ENCODE assay signal across 1 cellular context in the genomic region with DNA sequence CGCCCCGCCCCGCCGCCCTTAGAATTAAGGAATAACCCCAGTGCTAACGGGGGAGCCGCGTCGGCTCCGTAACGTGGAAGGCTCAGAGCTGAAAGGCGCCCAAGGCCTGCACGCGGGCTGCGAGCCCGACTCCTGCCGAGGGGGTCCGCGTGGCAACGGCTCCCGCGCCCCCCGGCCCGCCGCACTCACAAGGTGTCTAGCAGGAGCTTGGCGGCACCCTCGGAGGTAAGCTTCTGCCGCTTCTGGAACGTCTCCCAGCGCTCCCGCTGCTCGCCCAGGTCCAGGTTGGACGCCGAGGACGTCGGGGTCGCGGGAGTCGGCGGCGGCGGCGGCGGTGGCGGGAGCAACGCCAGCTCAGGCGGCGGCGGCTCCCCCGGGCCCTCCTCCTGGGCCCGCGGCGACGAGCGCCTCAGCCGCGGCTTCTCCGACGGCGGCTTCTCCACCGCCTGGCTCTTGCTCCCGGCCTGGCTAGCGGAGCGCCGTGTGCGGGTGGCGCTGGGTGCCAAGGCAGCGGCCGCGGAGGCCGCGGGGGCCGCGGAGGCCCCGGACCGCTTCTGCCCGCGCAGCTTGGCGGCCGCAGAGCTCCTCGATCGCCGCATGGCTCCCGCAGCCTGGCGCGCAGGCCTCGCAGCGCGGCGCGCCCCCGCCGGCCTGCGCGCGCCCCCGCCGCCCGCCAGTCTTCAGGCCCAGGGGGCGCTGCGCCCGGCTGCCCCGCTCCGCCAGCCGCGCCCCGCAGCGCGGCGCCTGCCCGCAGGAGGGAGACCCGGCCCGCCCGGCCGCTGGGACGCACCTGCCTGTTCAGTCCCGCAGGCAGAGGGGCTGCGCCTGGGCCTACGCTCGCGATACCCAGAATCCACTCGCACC.
TF ChIP-seq lines count a peak whose summit lies in the region.

A gene (minus strand): TSS at position 632 of the 864 bp plus-strand sequence. CDS start 33 bp downstream, at position 599.

TF ChIP-seq in K562, 482 proteins besides CTCF, POLR2A, EP300 and RAD21 (continued from another document and continues in another):
- TF ChIP-seq, protein P1, sequence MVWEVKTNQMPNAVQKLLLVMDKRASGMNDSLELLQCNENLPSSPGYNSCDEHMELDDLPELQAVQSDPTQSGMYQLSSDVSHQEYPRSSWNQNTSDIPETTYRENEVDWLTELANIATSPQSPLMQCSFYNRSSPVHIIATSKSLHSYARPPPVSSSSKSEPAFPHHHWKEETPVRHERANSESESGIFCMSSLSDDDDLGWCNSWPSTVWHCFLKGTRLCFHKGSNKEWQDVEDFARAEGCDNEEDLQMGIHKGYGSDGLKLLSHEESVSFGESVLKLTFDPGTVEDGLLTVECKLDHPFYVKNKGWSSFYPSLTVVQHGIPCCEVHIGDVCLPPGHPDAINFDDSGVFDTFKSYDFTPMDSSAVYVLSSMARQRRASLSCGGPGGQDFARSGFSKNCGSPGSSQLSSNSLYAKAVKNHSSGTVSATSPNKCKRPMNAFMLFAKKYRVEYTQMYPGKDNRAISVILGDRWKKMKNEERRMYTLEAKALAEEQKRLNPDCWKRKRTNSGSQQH (CRISPR knock-in tag; IDR thresholded peaks at IDR 0.05): no peak
- TF ChIP-seq, protein P2, sequence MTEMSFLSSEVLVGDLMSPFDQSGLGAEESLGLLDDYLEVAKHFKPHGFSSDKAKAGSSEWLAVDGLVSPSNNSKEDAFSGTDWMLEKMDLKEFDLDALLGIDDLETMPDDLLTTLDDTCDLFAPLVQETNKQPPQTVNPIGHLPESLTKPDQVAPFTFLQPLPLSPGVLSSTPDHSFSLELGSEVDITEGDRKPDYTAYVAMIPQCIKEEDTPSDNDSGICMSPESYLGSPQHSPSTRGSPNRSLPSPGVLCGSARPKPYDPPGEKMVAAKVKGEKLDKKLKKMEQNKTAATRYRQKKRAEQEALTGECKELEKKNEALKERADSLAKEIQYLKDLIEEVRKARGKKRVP (CRISPR knock-in tag; IDR thresholded peaks at IDR 0.05): no peak
- TF ChIP-seq GATAD2B (IDR thresholded peaks at IDR 0.05; ENCODE audit: borderline replicate concordance) (peak; percentile 64; the same call in 1 of the 2 replicates), CREB1 (IDR thresholded peaks at IDR 0.05) (no peak), CREB1 (CRISPR knock-in tag; IDR thresholded peaks at IDR 0.05) (no peak), BDP1 (IDR thresholded peaks at IDR 0.05; ENCODE audit: insufficient read depth, insufficient read length) (no peak), KDM5B (IDR thresholded peaks at IDR 0.05; ENCODE audit: insufficient replicate concordance, low read depth, low read length) (peak; percentile 77), SAFB (IDR thresholded peaks at IDR 0.05; ENCODE audit: borderline replicate concordance, low read depth, low read length) (no peak), SMAD4 (CRISPR knock-in tag; conservative IDR thresholded peaks at IDR 0.05) (peak; percentile 72), CAMTA2 (CRISPR knock-in tag; conservative IDR thresholded peaks at IDR 0.05) (no peak), KLF1 (tag; IDR thresholded peaks at IDR 0.05) (no peak), NFIX (CRISPR knock-in tag; IDR thresholded peaks at IDR 0.05; ENCODE audit: low read depth) (no peak), RBM39 (optimal IDR thresholded peaks at IDR 0.05; ENCODE audit: low read depth, low read length) (no peak), MTA1 (IDR thresholded peaks at IDR 0.05; ENCODE audit: borderline replicate concordance) (no peak), PHF21A (IDR thresholded peaks at IDR 0.05; ENCODE audit: borderline replicate concordance, low read depth) (peak; percentile 53; the same call in 1 of the 2 replicates), L3MBTL2 (IDR thresholded peaks at IDR 0.05) (peak; percentile 60), ZNF316 (IDR thresholded peaks at IDR 0.05) (peak; percentile 64; the same call in 1 of the 2 replicates), CBX1 (IDR thresholded peaks at IDR 0.05; ENCODE audit: low read depth) (no peak), ZNF766 (CRISPR knock-in tag; conservative IDR thresholded peaks at IDR 0.05) (peak; percentile 77), RCOR1 (IDR thresholded peaks at IDR 0.05; ENCODE audit: borderline replicate concordance in 1 of 2, low read depth in 2 of 2, low read length in 2 of 2) (peak in 1 of 2 experiments; percentile 26; a peak in 1 of 4 replicates), ESRRB (CRISPR knock-in tag; IDR thresholded peaks at IDR 0.05; ENCODE audit: borderline replicate concordance) (no peak), TSC22D4 (tag; IDR thresholded peaks at IDR 0.05) (no peak), BCL6 (CRISPR knock-in tag; IDR thresholded peaks at IDR 0.05) (no peak), MCM3 (IDR thresholded peaks at IDR 0.05) (no peak), RNF2 (IDR thresholded peaks at IDR 0.05) (no peak), DIDO1 (tag; IDR thresholded peaks at IDR 0.05; ENCODE audit: low read depth) (no peak), ZNF589 (CRISPR knock-in tag; IDR thresholded peaks at IDR 0.05; ENCODE audit: low read depth) (peak; percentile 71), GTF2A2 (tag; IDR thresholded peaks at IDR 0.05) (no peak)
- TF ChIP-seq, protein P3, sequence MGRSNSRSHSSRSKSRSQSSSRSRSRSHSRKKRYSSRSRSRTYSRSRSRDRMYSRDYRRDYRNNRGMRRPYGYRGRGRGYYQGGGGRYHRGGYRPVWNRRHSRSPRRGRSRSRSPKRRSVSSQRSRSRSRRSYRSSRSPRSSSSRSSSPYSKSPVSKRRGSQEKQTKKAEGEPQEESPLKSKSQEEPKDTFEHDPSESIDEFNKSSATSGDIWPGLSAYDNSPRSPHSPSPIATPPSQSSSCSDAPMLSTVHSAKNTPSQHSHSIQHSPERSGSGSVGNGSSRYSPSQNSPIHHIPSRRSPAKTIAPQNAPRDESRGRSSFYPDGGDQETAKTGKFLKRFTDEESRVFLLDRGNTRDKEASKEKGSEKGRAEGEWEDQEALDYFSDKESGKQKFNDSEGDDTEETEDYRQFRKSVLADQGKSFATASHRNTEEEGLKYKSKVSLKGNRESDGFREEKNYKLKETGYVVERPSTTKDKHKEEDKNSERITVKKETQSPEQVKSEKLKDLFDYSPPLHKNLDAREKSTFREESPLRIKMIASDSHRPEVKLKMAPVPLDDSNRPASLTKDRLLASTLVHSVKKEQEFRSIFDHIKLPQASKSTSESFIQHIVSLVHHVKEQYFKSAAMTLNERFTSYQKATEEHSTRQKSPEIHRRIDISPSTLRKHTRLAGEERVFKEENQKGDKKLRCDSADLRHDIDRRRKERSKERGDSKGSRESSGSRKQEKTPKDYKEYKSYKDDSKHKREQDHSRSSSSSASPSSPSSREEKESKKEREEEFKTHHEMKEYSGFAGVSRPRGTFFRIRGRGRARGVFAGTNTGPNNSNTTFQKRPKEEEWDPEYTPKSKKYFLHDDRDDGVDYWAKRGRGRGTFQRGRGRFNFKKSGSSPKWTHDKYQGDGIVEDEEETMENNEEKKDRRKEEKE (IDR thresholded peaks at IDR 0.05; ENCODE audit: borderline replicate concordance in 1 of 2, control insufficient read depth in 1 of 2, low read depth in 2 of 2, low read length in 1 of 2): no peak
- TF ChIP-seq, protein P4, sequence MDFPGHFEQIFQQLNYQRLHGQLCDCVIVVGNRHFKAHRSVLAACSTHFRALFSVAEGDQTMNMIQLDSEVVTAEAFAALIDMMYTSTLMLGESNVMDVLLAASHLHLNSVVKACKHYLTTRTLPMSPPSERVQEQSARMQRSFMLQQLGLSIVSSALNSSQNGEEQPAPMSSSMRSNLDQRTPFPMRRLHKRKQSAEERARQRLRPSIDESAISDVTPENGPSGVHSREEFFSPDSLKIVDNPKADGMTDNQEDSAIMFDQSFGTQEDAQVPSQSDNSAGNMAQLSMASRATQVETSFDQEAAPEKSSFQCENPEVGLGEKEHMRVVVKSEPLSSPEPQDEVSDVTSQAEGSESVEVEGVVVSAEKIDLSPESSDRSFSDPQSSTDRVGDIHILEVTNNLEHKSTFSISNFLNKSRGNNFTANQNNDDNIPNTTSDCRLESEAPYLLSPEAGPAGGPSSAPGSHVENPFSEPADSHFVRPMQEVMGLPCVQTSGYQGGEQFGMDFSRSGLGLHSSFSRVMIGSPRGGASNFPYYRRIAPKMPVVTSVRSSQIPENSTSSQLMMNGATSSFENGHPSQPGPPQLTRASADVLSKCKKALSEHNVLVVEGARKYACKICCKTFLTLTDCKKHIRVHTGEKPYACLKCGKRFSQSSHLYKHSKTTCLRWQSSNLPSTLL (IDR thresholded peaks at IDR 0.05): no peak
- TF ChIP-seq, protein P5, sequence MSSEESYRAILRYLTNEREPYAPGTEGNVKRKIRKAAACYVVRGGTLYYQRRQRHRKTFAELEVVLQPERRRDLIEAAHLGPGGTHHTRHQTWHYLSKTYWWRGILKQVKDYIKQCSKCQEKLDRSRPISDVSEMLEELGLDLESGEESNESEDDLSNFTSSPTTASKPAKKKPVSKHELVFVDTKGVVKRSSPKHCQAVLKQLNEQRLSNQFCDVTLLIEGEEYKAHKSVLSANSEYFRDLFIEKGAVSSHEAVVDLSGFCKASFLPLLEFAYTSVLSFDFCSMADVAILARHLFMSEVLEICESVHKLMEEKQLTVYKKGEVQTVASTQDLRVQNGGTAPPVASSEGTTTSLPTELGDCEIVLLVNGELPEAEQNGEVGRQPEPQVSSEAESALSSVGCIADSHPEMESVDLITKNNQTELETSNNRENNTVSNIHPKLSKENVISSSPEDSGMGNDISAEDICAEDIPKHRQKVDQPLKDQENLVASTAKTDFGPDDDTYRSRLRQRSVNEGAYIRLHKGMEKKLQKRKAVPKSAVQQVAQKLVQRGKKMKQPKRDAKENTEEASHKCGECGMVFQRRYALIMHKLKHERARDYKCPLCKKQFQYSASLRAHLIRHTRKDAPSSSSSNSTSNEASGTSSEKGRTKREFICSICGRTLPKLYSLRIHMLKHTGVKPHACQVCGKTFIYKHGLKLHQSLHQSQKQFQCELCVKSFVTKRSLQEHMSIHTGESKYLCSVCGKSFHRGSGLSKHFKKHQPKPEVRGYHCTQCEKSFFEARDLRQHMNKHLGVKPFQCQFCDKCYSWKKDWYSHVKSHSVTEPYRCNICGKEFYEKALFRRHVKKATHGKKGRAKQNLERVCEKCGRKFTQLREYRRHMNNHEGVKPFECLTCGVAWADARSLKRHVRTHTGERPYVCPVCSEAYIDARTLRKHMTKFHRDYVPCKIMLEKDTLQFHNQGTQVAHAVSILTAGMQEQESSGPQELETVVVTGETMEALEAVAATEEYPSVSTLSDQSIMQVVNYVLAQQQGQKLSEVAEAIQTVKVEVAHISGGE (CRISPR knock-in tag; IDR thresholded peaks at IDR 0.05): 0 out of 6 replicates have a peak, but pooled peaks of 1 of the 3 experiments have one; percentile 22
- TF ChIP-seq, protein P6, sequence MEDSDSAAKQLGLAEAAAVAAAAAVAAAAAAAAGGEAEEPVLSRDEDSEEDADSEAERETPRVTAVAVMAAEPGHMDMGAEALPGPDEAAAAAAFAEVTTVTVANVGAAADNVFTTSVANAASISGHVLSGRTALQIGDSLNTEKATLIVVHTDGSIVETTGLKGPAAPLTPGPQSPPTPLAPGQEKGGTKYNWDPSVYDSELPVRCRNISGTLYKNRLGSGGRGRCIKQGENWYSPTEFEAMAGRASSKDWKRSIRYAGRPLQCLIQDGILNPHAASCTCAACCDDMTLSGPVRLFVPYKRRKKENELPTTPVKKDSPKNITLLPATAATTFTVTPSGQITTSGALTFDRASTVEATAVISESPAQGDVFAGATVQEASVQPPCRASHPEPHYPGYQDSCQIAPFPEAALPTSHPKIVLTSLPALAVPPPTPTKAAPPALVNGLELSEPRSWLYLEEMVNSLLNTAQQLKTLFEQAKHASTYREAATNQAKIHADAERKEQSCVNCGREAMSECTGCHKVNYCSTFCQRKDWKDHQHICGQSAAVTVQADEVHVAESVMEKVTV (CRISPR knock-in tag; IDR thresholded peaks at IDR 0.05): no peak
- TF ChIP-seq, protein P7, sequence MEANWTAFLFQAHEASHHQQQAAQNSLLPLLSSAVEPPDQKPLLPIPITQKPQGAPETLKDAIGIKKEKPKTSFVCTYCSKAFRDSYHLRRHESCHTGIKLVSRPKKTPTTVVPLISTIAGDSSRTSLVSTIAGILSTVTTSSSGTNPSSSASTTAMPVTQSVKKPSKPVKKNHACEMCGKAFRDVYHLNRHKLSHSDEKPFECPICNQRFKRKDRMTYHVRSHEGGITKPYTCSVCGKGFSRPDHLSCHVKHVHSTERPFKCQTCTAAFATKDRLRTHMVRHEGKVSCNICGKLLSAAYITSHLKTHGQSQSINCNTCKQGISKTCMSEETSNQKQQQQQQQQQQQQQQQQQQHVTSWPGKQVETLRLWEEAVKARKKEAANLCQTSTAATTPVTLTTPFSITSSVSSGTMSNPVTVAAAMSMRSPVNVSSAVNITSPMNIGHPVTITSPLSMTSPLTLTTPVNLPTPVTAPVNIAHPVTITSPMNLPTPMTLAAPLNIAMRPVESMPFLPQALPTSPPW (CRISPR knock-in tag; IDR thresholded peaks at IDR 0.05): peak; percentile 58
- TF ChIP-seq, protein P8, sequence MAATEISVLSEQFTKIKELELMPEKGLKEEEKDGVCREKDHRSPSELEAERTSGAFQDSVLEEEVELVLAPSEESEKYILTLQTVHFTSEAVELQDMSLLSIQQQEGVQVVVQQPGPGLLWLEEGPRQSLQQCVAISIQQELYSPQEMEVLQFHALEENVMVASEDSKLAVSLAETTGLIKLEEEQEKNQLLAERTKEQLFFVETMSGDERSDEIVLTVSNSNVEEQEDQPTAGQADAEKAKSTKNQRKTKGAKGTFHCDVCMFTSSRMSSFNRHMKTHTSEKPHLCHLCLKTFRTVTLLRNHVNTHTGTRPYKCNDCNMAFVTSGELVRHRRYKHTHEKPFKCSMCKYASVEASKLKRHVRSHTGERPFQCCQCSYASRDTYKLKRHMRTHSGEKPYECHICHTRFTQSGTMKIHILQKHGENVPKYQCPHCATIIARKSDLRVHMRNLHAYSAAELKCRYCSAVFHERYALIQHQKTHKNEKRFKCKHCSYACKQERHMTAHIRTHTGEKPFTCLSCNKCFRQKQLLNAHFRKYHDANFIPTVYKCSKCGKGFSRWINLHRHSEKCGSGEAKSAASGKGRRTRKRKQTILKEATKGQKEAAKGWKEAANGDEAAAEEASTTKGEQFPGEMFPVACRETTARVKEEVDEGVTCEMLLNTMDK (IDR thresholded peaks at IDR 0.05; ENCODE audit: borderline replicate concordance, insufficient read depth, low read depth, low read length, poor library complexity, severe bottlenecking): peak; percentile 78
- TF ChIP-seq, protein P9, sequence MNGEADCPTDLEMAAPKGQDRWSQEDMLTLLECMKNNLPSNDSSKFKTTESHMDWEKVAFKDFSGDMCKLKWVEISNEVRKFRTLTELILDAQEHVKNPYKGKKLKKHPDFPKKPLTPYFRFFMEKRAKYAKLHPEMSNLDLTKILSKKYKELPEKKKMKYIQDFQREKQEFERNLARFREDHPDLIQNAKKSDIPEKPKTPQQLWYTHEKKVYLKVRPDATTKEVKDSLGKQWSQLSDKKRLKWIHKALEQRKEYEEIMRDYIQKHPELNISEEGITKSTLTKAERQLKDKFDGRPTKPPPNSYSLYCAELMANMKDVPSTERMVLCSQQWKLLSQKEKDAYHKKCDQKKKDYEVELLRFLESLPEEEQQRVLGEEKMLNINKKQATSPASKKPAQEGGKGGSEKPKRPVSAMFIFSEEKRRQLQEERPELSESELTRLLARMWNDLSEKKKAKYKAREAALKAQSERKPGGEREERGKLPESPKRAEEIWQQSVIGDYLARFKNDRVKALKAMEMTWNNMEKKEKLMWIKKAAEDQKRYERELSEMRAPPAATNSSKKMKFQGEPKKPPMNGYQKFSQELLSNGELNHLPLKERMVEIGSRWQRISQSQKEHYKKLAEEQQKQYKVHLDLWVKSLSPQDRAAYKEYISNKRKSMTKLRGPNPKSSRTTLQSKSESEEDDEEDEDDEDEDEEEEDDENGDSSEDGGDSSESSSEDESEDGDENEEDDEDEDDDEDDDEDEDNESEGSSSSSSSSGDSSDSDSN (IDR thresholded peaks at IDR 0.05; ENCODE audit: borderline replicate concordance in 1 of 2, low read depth in 2 of 2, low read length in 2 of 2): peak in 1 of 2 experiments; percentile 65; a peak in 1 of 4 replicates
